Comparison of ENCODE assay signal across 1 cellular context in the genomic region with DNA sequence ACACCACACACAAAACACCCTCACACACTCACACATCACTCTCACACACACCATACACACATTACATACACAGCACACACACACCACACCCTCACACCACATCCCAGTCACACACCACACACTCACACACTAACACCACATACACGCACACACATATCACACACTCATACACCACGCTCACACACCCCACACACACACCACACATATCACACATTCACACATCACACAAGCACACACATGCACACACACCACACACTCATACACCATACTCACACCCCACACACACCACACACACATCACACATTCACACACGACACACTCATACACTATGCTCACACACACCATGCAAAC.
TF ChIP-seq lines count a peak whose summit lies in the region.

No MANE protein-coding gene starts in this region.

TF ChIP-seq in HEK293, 187 proteins besides CTCF, POLR2A, EP300 and RAD21 (continued from another document and continues in another):
- TF ChIP-seq, protein P1, sequence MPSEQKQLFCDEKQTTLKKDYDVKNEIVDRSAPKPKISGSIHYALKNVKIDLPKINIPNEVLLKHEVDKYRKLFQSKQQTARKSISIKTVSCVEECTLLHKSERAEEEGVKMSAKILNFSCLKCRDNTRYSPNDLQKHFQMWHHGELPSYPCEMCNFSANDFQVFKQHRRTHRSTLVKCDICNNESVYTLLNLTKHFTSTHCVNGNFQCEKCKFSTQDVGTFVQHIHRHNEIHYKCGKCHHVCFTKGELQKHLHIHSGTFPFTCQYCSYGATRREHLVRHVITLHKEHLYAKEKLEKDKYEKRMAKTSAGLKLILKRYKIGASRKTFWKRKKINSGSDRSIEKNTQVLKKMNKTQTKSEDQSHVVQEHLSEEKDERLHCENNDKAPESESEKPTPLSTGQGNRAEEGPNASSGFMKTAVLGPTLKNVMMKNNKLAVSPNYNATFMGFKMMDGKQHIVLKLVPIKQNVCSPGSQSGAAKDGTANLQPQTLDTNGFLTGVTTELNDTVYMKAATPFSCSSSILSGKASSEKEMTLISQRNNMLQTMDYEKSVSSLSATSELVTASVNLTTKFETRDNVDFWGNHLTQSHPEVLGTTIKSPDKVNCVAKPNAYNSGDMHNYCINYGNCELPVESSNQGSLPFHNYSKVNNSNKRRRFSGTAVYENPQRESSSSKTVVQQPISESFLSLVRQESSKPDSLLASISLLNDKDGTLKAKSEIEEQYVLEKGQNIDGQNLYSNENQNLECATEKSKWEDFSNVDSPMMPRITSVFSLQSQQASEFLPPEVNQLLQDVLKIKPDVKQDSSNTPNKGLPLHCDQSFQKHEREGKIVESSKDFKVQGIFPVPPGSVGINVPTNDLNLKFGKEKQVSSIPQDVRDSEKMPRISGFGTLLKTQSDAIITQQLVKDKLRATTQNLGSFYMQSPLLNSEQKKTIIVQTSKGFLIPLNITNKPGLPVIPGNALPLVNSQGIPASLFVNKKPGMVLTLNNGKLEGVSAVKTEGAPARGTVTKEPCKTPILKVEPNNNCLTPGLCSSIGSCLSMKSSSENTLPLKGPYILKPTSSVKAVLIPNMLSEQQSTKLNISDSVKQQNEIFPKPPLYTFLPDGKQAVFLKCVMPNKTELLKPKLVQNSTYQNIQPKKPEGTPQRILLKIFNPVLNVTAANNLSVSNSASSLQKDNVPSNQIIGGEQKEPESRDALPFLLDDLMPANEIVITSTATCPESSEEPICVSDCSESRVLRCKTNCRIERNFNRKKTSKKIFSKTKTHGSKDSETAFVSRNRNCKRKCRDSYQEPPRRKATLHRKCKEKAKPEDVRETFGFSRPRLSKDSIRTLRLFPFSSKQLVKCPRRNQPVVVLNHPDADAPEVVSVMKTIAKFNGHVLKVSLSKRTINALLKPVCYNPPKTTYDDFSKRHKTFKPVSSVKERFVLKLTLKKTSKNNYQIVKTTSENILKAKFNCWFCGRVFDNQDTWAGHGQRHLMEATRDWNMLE (tag by site-specific recombination; conservative IDR thresholded peaks at IDR 0.05; ENCODE audit: low read depth) = no peak
- TF ChIP-seq, protein P2, sequence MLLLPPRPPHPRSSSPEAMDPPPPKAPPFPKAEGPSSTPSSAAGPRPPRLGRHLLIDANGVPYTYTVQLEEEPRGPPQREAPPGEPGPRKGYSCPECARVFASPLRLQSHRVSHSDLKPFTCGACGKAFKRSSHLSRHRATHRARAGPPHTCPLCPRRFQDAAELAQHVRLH (tag by site-specific recombination; IDR thresholded peaks at IDR 0.05) = 0 out of 2 replicates have a peak, but pooled peaks have one; percentile 38
- peak; percentile 96 for TF ChIP-seq ZNF473 (tag by site-specific recombination; IDR thresholded peaks at IDR 0.05)
- TF ChIP-seq, protein P3, sequence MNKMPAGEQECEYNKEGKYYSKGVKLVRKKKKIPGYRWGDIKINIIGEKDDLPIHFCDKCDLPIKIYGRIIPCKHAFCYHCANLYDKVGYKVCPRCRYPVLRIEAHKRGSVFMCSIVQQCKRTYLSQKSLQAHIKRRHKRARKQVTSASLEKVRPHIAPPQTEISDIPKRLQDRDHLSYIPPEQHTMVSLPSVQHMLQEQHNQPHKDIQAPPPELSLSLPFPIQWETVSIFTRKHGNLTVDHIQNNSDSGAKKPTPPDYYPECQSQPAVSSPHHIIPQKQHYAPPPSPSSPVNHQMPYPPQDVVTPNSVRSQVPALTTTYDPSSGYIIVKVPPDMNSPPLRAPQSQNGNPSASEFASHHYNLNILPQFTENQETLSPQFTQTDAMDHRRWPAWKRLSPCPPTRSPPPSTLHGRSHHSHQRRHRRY (tag by site-specific recombination; IDR thresholded peaks at IDR 0.05) = no peak
- TF ChIP-seq HOXD13 (CRISPR knock-in tag; IDR thresholded peaks at IDR 0.05; ENCODE audit: borderline replicate concordance) = no peak
- no peak for TF ChIP-seq IKZF3 (tag by site-specific recombination; IDR thresholded peaks at IDR 0.05)
- no peak; the same call in 1 of the 2 replicates for TF ChIP-seq ZNF544 (tag by site-specific recombination; IDR thresholded peaks at IDR 0.05)
- TF ChIP-seq ZNF404 (tag by site-specific recombination; IDR thresholded peaks at IDR 0.05) = no peak
- peak; percentile 51 for TF ChIP-seq ZNF266 (tag by site-specific recombination; IDR thresholded peaks at IDR 0.05; ENCODE audit: low read depth)
- peak; percentile 3 for TF ChIP-seq ZNF785 (tag by site-specific recombination; IDR thresholded peaks at IDR 0.05)
- TF ChIP-seq ZNF202 (tag by site-specific recombination; IDR thresholded peaks at IDR 0.05; ENCODE audit: borderline replicate concordance) = peak; percentile 70; the same call in 1 of the 2 replicates
- TF ChIP-seq ZNF548 (tag by site-specific recombination; IDR thresholded peaks at IDR 0.05) = peak; percentile 37; the same call in 1 of the 2 replicates
- TF ChIP-seq ZNF654 (tag by site-specific recombination; IDR thresholded peaks at IDR 0.05; ENCODE audit: low read depth) = no peak
- TF ChIP-seq, protein P4, sequence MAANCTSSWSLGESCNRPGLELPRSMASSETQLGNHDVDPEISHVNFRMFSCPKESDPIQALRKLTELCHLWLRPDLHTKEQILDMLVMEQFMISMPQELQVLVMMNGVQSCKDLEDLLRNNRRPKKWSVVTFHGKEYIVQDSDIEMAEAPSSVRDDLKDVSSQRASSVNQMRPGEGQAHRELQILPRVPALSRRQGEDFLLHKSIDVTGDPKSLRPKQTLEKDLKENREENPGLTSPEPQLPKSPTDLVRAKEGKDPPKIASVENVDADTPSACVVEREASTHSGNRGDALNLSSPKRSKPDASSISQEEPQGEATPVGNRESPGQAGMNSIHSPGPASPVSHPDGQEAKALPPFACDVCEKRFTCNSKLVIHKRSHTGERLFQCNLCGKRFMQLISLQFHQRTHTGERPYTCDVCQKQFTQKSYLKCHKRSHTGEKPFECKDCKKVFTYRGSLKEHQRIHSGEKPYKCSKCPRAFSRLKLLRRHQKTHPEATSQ (tag by site-specific recombination; IDR thresholded peaks at IDR 0.05) = no peak
- TF ChIP-seq, protein P5, sequence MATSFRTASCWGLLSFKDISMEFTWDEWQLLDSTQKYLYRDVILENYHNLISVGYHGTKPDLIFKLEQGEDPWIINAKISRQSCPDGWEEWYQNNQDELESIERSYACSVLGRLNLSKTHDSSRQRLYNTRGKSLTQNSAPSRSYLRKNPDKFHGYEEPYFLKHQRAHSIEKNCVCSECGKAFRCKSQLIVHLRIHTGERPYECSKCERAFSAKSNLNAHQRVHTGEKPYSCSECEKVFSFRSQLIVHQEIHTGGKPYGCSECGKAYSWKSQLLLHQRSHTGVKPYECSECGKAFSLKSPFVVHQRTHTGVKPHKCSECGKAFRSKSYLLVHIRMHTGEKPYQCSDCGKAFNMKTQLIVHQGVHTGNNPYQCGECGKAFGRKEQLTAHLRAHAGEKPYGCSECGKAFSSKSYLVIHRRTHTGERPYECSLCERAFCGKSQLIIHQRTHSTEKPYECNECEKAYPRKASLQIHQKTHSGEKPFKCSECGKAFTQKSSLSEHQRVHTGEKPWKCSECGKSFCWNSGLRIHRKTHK (tag by site-specific recombination; IDR thresholded peaks at IDR 0.05) = no peak
- no peak for TF ChIP-seq RBAK (tag by site-specific recombination; IDR thresholded peaks at IDR 0.05)
- no peak for TF ChIP-seq ZNF132 (tag by site-specific recombination; IDR thresholded peaks at IDR 0.05; ENCODE audit: borderline replicate concordance)
- TF ChIP-seq, protein P6, sequence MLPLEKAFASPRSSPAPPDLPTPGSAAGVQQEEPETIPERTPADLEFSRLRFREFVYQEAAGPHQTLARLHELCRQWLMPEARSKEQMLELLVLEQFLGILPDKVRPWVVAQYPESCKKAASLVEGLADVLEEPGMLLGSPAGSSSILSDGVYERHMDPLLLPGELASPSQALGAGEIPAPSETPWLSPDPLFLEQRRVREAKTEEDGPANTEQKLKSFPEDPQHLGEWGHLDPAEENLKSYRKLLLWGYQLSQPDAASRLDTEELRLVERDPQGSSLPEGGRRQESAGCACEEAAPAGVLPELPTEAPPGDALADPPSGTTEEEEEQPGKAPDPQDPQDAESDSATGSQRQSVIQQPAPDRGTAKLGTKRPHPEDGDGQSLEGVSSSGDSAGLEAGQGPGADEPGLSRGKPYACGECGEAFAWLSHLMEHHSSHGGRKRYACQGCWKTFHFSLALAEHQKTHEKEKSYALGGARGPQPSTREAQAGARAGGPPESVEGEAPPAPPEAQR (tag by site-specific recombination; IDR thresholded peaks at IDR 0.05) = peak; percentile 9; the same call in 1 of the 2 replicates
- TF ChIP-seq ZBTB1 (tag by site-specific recombination; IDR thresholded peaks at IDR 0.05) = peak; percentile 41; the same call in 1 of the 2 replicates
- TF ChIP-seq, protein P7, sequence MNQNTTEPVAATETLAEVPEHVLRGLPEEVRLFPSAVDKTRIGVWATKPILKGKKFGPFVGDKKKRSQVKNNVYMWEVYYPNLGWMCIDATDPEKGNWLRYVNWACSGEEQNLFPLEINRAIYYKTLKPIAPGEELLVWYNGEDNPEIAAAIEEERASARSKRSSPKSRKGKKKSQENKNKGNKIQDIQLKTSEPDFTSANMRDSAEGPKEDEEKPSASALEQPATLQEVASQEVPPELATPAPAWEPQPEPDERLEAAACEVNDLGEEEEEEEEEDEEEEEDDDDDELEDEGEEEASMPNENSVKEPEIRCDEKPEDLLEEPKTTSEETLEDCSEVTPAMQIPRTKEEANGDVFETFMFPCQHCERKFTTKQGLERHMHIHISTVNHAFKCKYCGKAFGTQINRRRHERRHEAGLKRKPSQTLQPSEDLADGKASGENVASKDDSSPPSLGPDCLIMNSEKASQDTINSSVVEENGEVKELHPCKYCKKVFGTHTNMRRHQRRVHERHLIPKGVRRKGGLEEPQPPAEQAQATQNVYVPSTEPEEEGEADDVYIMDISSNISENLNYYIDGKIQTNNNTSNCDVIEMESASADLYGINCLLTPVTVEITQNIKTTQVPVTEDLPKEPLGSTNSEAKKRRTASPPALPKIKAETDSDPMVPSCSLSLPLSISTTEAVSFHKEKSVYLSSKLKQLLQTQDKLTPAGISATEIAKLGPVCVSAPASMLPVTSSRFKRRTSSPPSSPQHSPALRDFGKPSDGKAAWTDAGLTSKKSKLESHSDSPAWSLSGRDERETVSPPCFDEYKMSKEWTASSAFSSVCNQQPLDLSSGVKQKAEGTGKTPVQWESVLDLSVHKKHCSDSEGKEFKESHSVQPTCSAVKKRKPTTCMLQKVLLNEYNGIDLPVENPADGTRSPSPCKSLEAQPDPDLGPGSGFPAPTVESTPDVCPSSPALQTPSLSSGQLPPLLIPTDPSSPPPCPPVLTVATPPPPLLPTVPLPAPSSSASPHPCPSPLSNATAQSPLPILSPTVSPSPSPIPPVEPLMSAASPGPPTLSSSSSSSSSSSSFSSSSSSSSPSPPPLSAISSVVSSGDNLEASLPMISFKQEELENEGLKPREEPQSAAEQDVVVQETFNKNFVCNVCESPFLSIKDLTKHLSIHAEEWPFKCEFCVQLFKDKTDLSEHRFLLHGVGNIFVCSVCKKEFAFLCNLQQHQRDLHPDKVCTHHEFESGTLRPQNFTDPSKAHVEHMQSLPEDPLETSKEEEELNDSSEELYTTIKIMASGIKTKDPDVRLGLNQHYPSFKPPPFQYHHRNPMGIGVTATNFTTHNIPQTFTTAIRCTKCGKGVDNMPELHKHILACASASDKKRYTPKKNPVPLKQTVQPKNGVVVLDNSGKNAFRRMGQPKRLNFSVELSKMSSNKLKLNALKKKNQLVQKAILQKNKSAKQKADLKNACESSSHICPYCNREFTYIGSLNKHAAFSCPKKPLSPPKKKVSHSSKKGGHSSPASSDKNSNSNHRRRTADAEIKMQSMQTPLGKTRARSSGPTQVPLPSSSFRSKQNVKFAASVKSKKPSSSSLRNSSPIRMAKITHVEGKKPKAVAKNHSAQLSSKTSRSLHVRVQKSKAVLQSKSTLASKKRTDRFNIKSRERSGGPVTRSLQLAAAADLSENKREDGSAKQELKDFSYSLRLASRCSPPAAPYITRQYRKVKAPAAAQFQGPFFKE (tag by site-specific recombination; IDR thresholded peaks at IDR 0.05; ENCODE audit: borderline replicate concordance) = peak; percentile 90
- TF ChIP-seq ZNF23 (tag by site-specific recombination; IDR thresholded peaks at IDR 0.05; ENCODE audit: borderline replicate concordance) = no peak
- TF ChIP-seq, protein P8, sequence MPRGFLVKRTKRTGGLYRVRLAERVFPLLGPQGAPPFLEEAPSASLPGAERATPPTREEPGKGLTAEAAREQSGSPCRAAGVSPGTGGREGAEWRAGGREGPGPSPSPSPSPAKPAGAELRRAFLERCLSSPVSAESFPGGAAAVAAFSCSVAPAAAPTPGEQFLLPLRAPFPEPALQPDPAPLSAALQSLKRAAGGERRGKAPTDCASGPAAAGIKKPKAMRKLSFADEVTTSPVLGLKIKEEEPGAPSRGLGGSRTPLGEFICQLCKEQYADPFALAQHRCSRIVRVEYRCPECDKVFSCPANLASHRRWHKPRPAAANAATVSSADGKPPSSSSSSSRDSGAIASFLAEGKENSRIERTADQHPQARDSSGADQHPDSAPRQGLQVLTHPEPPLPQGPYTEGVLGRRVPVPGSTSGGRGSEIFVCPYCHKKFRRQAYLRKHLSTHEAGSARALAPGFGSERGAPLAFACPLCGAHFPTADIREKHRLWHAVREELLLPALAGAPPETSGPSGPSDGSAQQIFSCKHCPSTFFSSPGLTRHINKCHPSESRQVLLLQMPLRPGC (tag by site-specific recombination; IDR thresholded peaks at IDR 0.05) = peak; percentile 85
- TF ChIP-seq ZNF146 (tag by site-specific recombination; IDR thresholded peaks at IDR 0.05) = peak; percentile 32; the same call in 1 of the 2 replicates
- TF ChIP-seq ZBTB7A (tag by site-specific recombination; IDR thresholded peaks at IDR 0.05; ENCODE audit: low read depth) = 0 out of 2 replicates have a peak, but pooled peaks have one; percentile 4
- TF ChIP-seq ZFP41 (tag by site-specific recombination; IDR thresholded peaks at IDR 0.05; ENCODE audit: borderline replicate concordance) = no peak
- no peak for TF ChIP-seq ZXDB (tag by site-specific recombination; IDR thresholded peaks at IDR 0.05)
- TF ChIP-seq ZNF555 (tag by site-specific recombination; conservative IDR thresholded peaks at IDR 0.05) = no peak
- no peak for TF ChIP-seq KLF8 (tag by site-specific recombination; IDR thresholded peaks at IDR 0.05)
- 0 out of 2 replicates have a peak, but pooled peaks have one; percentile 14 for TF ChIP-seq ZNF391 (tag by site-specific recombination; IDR thresholded peaks at IDR 0.05; ENCODE audit: borderline replicate concordance, low read depth)
- TF ChIP-seq ZNF157 (tag by site-specific recombination; IDR thresholded peaks at IDR 0.05) = peak; percentile 13
- TF ChIP-seq, protein P9, sequence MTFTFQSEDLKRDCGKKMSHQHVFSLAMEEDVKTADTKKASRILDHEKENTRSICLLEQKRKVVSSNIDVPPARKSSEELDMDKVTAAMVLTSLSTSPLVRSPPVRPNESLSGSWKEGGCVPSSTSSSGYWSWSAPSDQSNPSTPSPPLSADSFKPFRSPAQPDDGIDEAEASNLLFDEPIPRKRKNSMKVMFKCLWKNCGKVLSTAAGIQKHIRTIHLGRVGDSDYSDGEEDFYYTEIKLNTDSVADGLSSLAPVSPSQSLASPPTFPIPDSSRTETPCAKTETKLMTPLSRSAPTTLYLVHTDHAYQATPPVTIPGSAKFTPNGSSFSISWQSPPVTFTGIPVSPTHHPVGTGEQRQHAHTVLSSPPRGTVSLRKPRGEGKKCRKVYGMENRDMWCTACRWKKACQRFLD (tag by site-specific recombination; IDR thresholded peaks at IDR 0.05) = no peak
